Comparison of ENCODE assay signal across 23 cellular contexts in the genomic region with DNA sequence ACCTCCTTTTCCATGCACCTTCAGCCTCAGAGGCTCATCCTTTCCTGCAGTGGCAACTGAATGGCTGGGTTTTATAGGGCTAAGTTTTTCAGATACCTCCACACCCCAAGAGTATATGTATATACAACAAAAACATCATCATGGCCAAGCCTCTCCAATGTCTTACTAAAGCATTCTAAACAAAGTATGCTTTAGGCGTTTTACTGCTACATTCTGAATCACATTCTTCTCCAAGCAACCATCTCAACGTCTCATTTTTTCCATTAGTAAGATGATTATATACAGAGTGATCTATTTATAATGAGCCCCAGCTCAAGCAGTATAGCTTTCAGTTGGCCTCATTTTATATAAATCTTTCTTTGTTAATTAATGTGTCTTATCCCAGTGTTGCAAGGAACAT.
A peak's percentile ranks its signal among the peaks of the same experiment; 100 is the strongest.
DNase-seq lines count a peak whose midpoint lies in the region; ATAC-seq and TF ChIP-seq lines count a peak whose summit lies in the region.
"Had no signal": no experiment of that assay in that cellular context is flagged by ENCODE, and none has a peak within 500 bp of the region (broad histone marks: within the 10 kb centered on the region; RNA-seq: fewer than 3 reads in every experiment).

No MANE protein-coding gene starts in this region.

- TF ChIP-seq CTCF in fibroblast of the aortic adventitia (IDR thresholded peaks at IDR 0.05; ENCODE audit: insufficient read depth, low read length) (no peak), osteocyte (IDR thresholded peaks at IDR 0.05) (no peak)

- H3K36me3 ChIP-seq in SJCRH30 = no peaks in the 10 kb centered on the region; the same call in 1 of the 2 replicates
- H3K36me3 ChIP-seq: BE2C had no signal

- peaks cover 15% of the 10 kb centered on the region for H3K4me1 Mint-ChIP-seq in activated T-cell treated with anti-CD3 and anti-CD28 coated beads, Interleukin-2, amount 50 U/mL, for 24 hours (ENCODE audit: low read depth)
- H3K4me1 Mint-ChIP-seq in osteocyte (ENCODE audit: unreplicated experiment) = peaks cover 60% of the 10 kb centered on the region
- H3K4me1 Mint-ChIP-seq: CD4-positive, CD25-positive, alpha-beta regulatory T cell had no signal

- no peaks in the 10 kb centered on the region for H3K9me3 Mint-ChIP-seq in activated T-cell treated with anti-CD3 and anti-CD28 coated beads, Interleukin-2, amount 50 U/mL, for 24 hours
- H3K9me3 Mint-ChIP-seq in osteocyte (ENCODE audit: unreplicated experiment) = peaks cover 7% of the 10 kb centered on the region

- no peak overlapping the region; the same call in 1 of the 2 replicates for H3K4me3 ChIP-seq in SJCRH30
- no peak overlapping the region for H3K4me3 ChIP-seq in fibroblast of the aortic adventitia (ENCODE audit: low read depth, low read length)

- peaks cover 23% of the 10 kb centered on the region for H3K4me1 ChIP-seq in SJCRH30
- H3K4me1 ChIP-seq: BE2C had no signal

- H3K27me3 ChIP-seq in SJCRH30 = no peaks in the 10 kb centered on the region
- H3K27me3 ChIP-seq: BE2C had no signal

- no peaks in the 10 kb centered on the region for H3K27me3 Mint-ChIP-seq in activated T-cell treated with anti-CD3 and anti-CD28 coated beads, Interleukin-2, amount 50 U/mL, for 24 hours
- H3K27me3 Mint-ChIP-seq in osteocyte (ENCODE audit: unreplicated experiment) = no peaks in the 10 kb centered on the region
- H3K27me3 Mint-ChIP-seq: CD4-positive, CD25-positive, alpha-beta regulatory T cell had no signal

- H3K36me3 Mint-ChIP-seq in activated T-cell treated with anti-CD3 and anti-CD28 coated beads, Interleukin-2, amount 50 U/mL, for 24 hours (ENCODE audit: low read depth) = no peaks in the 10 kb centered on the region
- peaks cover 2% of the 10 kb centered on the region for H3K36me3 Mint-ChIP-seq in osteocyte (ENCODE audit: unreplicated experiment)
- H3K36me3 Mint-ChIP-seq: CD4-positive, CD25-positive, alpha-beta regulatory T cell had no signal

- peak overlapping the region; percentile 90 for H3K27ac ChIP-seq in SJCRH30
- H3K27ac ChIP-seq: RWPE1 had no signal

- peaks cover 5% of the 10 kb centered on the region; the same call in 1 of the 2 replicates for H3K9me3 ChIP-seq in SJCRH30 (replicated peaks)
- H3K9me3 ChIP-seq: BE2C had no signal

- no peak for DNase-seq in activated T-cell treated with anti-CD3 and anti-CD28 coated beads, Interleukin-2, amount 50 U/mL, for 24 hours
- DNase-seq in activated T-cell treated with anti-CD3 and anti-CD28 coated beads, Interleukin-2, amount 50 U/mL, for 48 hours = no peak
- DNase-seq in SJCRH30 (no peak), fibroblast of the aortic adventitia (ENCODE audit: low read depth) (peak; percentile 30), osteocyte (ENCODE audit: extremely low spot score, unreplicated experiment) (no peak), UCSD-AML1 (lab: John Stamatoyannopoulos, UW; ENCODE audit: unreplicated experiment) (no peak)
- DNase-seq: 8988T; BE2C; CD4-positive, CD25-positive, alpha-beta regulatory T cell; EL; H9; Kasumi-1; MM.1S; NCI-H1105; NCI-H1694; NCI-H2081 treated with DMSO at 0.1 percent for 48 hours; NCI-H748 treated with DMSO at 0.1 percent for 48 hours; NK-92 treated with Interleukin-12 subunit alpha and Interleukin-12 subunit beta, amount 100 ng/mL, for 24 hours; PC-3; SIG-M5 had no signal

- H3K27ac Mint-ChIP-seq in activated T-cell treated with anti-CD3 and anti-CD28 coated beads, Interleukin-2, amount 50 U/mL, for 24 hours = peak overlapping the region; percentile 41
- peak overlapping the region; percentile 81 for H3K27ac Mint-ChIP-seq in osteocyte (ENCODE audit: unreplicated experiment)
- H3K27ac Mint-ChIP-seq: CD4-positive, CD25-positive, alpha-beta regulatory T cell had no signal

- no peak overlapping the region for H3K4me3 Mint-ChIP-seq in activated T-cell treated with anti-CD3 and anti-CD28 coated beads, Interleukin-2, amount 50 U/mL, for 24 hours
- no peak overlapping the region for H3K4me3 Mint-ChIP-seq in osteocyte (ENCODE audit: unreplicated experiment)
- H3K4me3 Mint-ChIP-seq: CD4-positive, CD25-positive, alpha-beta regulatory T cell had no signal

- ATAC-seq in activated CD4-positive, CD25-positive, alpha-beta regulatory T cell treated with anti-CD3 and anti-CD28 coated beads, Interleukin-2, amount 50 U/mL, for 24 hours = no peak
- no peak for ATAC-seq in GM18517 (IDR thresholded peaks at IDR 0.05; ENCODE audit: unreplicated experiment)
- ATAC-seq: PC-3 had no signal
